In the genomic region with DNA sequence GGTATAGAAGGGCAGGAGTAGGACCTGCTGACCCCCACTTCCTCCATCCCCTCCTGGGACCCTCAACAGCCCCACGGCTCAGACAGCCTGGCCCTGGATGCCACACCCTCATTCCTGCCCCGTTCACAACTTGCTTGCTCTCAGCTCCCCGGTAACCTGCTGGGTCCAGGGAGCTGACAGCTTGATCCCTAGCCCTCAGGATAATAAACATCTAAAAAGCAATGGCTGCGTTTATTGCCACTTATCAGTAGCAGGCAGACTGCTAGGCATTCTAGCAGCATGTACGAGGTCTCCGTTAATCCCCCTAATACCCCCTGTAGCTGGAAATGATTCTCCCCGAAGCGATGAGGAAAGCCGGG, we compare ENCODE assay signal across 8 cellular contexts. TPM values are rescaled to one million over a fixed set of nuclear protein-coding genes. Genes with fewer than 3 reads are reported as not detected.
DNase-seq lines count a peak whose midpoint lies in the region; ATAC-seq and TF ChIP-seq lines count a peak whose summit lies in the region.

No MANE protein-coding gene starts in this region.

- no peaks in the 10 kb centered on the region for H3K27me3 ChIP-seq in HUES64 (ENCODE audit: insufficient read depth, low read length)

- no peak overlapping the region for H3K4me3 ChIP-seq in HUES64 (ENCODE audit: low read length)
- peak overlapping the region; percentile 27 for H3K4me3 ChIP-seq in coronary artery

- peaks cover 35% of the 10 kb centered on the region for H3K4me1 ChIP-seq in HUES64 (ENCODE audit: insufficient read depth, low read length)

- intact Hi-C loops in CD14-positive monocyte (cut with micrococcal nuclease) = no loop called here

- H3K27me3 Mint-ChIP-seq in CD14-positive monocyte (ENCODE audit: low read depth in 3 of 3) = peaks cover 0 to 5% (median 3%) of the 10 kb centered on the region in 3 donors
- H3K27me3 Mint-ChIP-seq in neural crest cell (ENCODE audit: low read depth) = no peaks in the 10 kb centered on the region

- ATAC-seq in GM21360 (IDR thresholded peaks at IDR 0.05; ENCODE audit: unreplicated experiment) (no peak), HG03354 (IDR thresholded peaks at IDR 0.05; ENCODE audit: poor library complexity, severe bottlenecking, unreplicated experiment) (no peak)

- H3K36me3 ChIP-seq in HUES64 (ENCODE audit: insufficient read depth, low read length) = peaks cover 51% of the 10 kb centered on the region

- no peak overlapping the region for H3K9ac ChIP-seq in HUES64 (ENCODE audit: low read depth, low read length)

- H3K9me3 ChIP-seq in HUES64 (ENCODE audit: insufficient read depth, low read depth, low read length) = no peaks in the 10 kb centered on the region

- DNase-seq in CD14-positive monocyte (ENCODE audit: low spot score) = no peak
- DNase-seq in coronary artery (ENCODE audit: low spot score) = no peak
- no peak for DNase-seq in neural crest cell (ENCODE audit: low read depth, low spot score)
- DNase-seq in GM13977 (ENCODE audit: low spot score) = no peak
- DNase-seq in NCI-H774 (lab: John Stamatoyannopoulos, UW) = no peak

- H3K4me1 Mint-ChIP-seq in CD14-positive monocyte (peaks cover 59% of the 10 kb centered on the region), neural crest cell (peaks cover 54% of the 10 kb centered on the region)

- H3K36me3 Mint-ChIP-seq in CD14-positive monocyte = peaks cover 55 to 75% of the 10 kb centered on the region in 2 donors
- peaks cover 7% of the 10 kb centered on the region for H3K36me3 Mint-ChIP-seq in neural crest cell (ENCODE audit: low read depth)

- peak overlapping the region; percentile 7 to 89 (median 82) for H3K27ac Mint-ChIP-seq in CD14-positive monocyte
- H3K27ac Mint-ChIP-seq in neural crest cell (ENCODE audit: unreplicated experiment) = no peak overlapping the region

- in situ Hi-C loops in GM13977 (cut with MboI; ENCODE audit: low pct_unique_long_range_greater_than_20kb, low sequenced_read_pairs, unreplicated experiment) = no loop called here

- H3K9me3 Mint-ChIP-seq in CD14-positive monocyte = peaks cover 0 to 1% (median 0%) of the 10 kb centered on the region in 7 donors
- H3K9me3 Mint-ChIP-seq in neural crest cell = no peaks in the 10 kb centered on the region

- H3K27ac ChIP-seq in HUES64 (ENCODE audit: low read depth, low read length) (peak overlapping the region; percentile 5; the same call in 1 of the 2 replicates), coronary artery (peak overlapping the region in 1 of 2 donors; percentile 46)

- H3K4me3 Mint-ChIP-seq in CD14-positive monocyte (no peak overlapping the region), neural crest cell (peak overlapping the region; percentile 33)

- TF ChIP-seq CTCF in CD14-positive monocyte (IDR thresholded peaks at IDR 0.05) = no peak
- TF ChIP-seq CTCF in coronary artery (IDR thresholded peaks at IDR 0.05) = no peak
- no peak for TF ChIP-seq CTCF in neural crest cell (conservative IDR thresholded peaks at IDR 0.05)
- TF ChIP-seq CTCF in GM13977 (IDR thresholded peaks at IDR 0.05; ENCODE audit: extremely low read depth, insufficient read depth, missing control alignments) = no peak

- 69% methylated on average over 9 of the region's 9 CpGs for WGBS in HUES64

RNA-seq across cellular contexts. Expression of a gene that starts 24.3 kb away (rescaled TPM):
- 100 to 1,000 TPM; 650 to 651 TPM for polyA plus RNA-seq in CD14-positive monocyte
- 3,198 TPM for polyA plus RNA-seq in HUES64 (2013, experiment 1 of 2)
- polyA plus RNA-seq in HUES64 (2013, experiment 2 of 2) = 3,274 TPM
- 2,997 and 3,023 TPM in 2 replicates for total RNA-seq in neural crest cell

RNA-seq across cellular contexts. Expression of a gene that starts 30.7 kb away (rescaled TPM):
- 1 to 10 TPM; 5.0 to 8.3 TPM for polyA plus RNA-seq in CD14-positive monocyte
- 47.5 TPM for polyA plus RNA-seq in HUES64 (2013, experiment 1 of 2)
- polyA plus RNA-seq in HUES64 (2013, experiment 2 of 2) = 48.9 TPM
- total RNA-seq in neural crest cell = 108 and 114 TPM in 2 replicates

RNA-seq across cellular contexts. Expression of a gene that starts 40.4 kb away (rescaled TPM):
- 10 to 100 TPM; 62.5 to 98.4 TPM for polyA plus RNA-seq in CD14-positive monocyte
- 46.3 TPM for polyA plus RNA-seq in HUES64 (2013, experiment 1 of 2)
- 52.9 TPM for polyA plus RNA-seq in HUES64 (2013, experiment 2 of 2)
- total RNA-seq in neural crest cell = 54.5 and 61.5 TPM in 2 replicates
